In the genomic region with DNA sequence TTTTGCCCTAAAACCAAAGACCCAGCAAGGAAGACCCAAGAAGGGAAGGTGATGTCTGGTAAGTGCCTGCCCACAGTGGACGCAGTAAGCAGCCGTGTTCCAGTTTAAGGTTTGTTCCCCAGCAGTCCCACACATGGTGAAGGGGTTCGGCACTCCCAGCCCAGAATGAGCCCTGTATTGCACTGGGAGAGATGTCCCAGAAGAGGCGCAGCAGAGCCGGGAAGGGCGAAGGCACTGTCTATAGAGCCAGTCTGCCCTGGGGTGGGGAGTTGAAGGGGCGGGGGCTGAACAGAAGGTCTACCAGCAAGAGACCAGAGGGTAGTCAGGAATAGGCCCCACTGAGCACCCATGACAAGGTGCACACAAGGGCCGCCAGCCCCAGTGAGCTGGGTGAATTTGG, we compare ENCODE assay signal across 29 cellular contexts. TPM values are rescaled to one million over a fixed set of nuclear protein-coding genes. Genes with fewer than 3 reads are reported as not detected.
"Had no signal": no experiment of that assay in that cellular context is flagged by ENCODE, and none has a peak within 500 bp of the region (broad histone marks: within the 10 kb centered on the region; RNA-seq: fewer than 3 reads in every experiment).

No MANE protein-coding gene starts in this region.

- ATAC-seq: natural killer cell; stimulated activated naive CD8-positive, alpha-beta T cell treated with anti-CD3 and anti-CD28 coated beads, Interleukin-15, Interleukin-2, amounts not matched to agents 100 U/mL and 50 U/mL, for 24 hours had no signal

- H3K9me3 ChIP-seq: ascending aorta, gastrocnemius medialis, right atrium auricular region, spleen, testis, transverse colon had no signal

- H2AFZ ChIP-seq: hepatocyte, neural progenitor cell had no signal

- H3K9ac ChIP-seq: neural progenitor cell had no signal

- H3K36me3 Mint-ChIP-seq: activated CD4-positive, alpha-beta memory T cell treated with anti-CD3 and anti-CD28 coated beads for 36 hours; activated naive CD4-positive, alpha-beta T cell treated with anti-CD3 and anti-CD28 coated beads, Interleukin-2, amount 10 ng/mL, durations not matched to agents 7 days and 5 days; activated naive CD8-positive, alpha-beta T cell treated with anti-CD3 and anti-CD28 coated beads, Interleukin-2, amount 10 ng/mL, durations not matched to agents 7 days and 5 days; brain; natural killer cell; neural progenitor cell had no signal

- H3K79me2 ChIP-seq: hepatocyte had no signal

- H3K27ac Mint-ChIP-seq: activated CD4-positive, alpha-beta memory T cell treated with anti-CD3 and anti-CD28 coated beads for 36 hours; activated CD4-positive, alpha-beta T cell treated with anti-CD3 and anti-CD28 coated beads, Interleukin-2, amount 10 ng/mL, durations not matched to agents 24 days and 14 days; activated naive CD4-positive, alpha-beta T cell treated with anti-CD3 and anti-CD28 coated beads, Interleukin-2, amount 10 ng/mL, durations not matched to agents 7 days and 5 days; activated naive CD8-positive, alpha-beta T cell treated with anti-CD3 and anti-CD28 coated beads, Interleukin-2, amount 10 ng/mL, durations not matched to agents 7 days and 5 days; activated T-cell treated with anti-CD3 and anti-CD28 coated beads, Interleukin-2, amount 50 U/mL, for 24 hours; natural killer cell; neural progenitor cell had no signal

- DNase-seq: activated CD4-positive, alpha-beta memory T cell treated with anti-CD3 and anti-CD28 coated beads for 36 hours; activated CD4-positive, alpha-beta T cell treated with anti-CD3 and anti-CD28 coated beads, Interleukin-2, amount 10 ng/mL, durations not matched to agents 24 days and 14 days; activated CD4-positive, CD25-positive, alpha-beta regulatory T cell treated with anti-CD3 and anti-CD28 coated beads, Interleukin-2, amount 50 U/mL, for 72 hours; activated CD8-positive, alpha-beta memory T cell treated with anti-CD3 and anti-CD28 coated beads, Interleukin-2, amount 50 U/mL, for 48 hours; activated gamma-delta T cell; activated naive CD4-positive, alpha-beta T cell treated with anti-CD3 and anti-CD28 coated beads, Interleukin-2, amount 10 ng/mL, durations not matched to agents 7 days and 5 days; activated naive CD8-positive, alpha-beta T cell treated with anti-CD3 and anti-CD28 coated beads, Interleukin-2, amount 10 ng/mL, durations not matched to agents 7 days and 5 days; activated T-cell treated with anti-CD3 and anti-CD28 coated beads, Interleukin-2, amount 50 U/mL, for 24 hours; dorsolateral prefrontal cortex; effector memory CD4-positive, alpha-beta T cell; gastrocnemius medialis; glutamatergic neuron; left cardiac atrium; midbrain; natural killer cell; spleen; stimulated activated naive CD8-positive, alpha-beta T cell treated with anti-CD3 and anti-CD28 coated beads, Interleukin-15, Interleukin-2, amounts not matched to agents 100 U/mL and 50 U/mL, for 24 hours; T-helper 1 cell; testis; transverse colon; WERI-Rb-1 had no signal

- H3K36me3 ChIP-seq: ascending aorta, cardiac muscle cell, gastrocnemius medialis, neural progenitor cell, right atrium auricular region, spleen, transverse colon, WERI-Rb-1 had no signal

- H3K27ac ChIP-seq: ascending aorta, cardiac muscle cell, coronary artery, dorsolateral prefrontal cortex, gastrocnemius medialis, hepatocyte, neural progenitor cell, right atrium auricular region, spleen, testis, WERI-Rb-1 had no signal

- H3K4me3 ChIP-seq: ascending aorta, cardiac muscle cell, coronary artery, dorsolateral prefrontal cortex, gastrocnemius medialis, hepatocyte, neural progenitor cell, right atrium auricular region, spleen, testis, transverse colon had no signal

- H3K4me2 ChIP-seq: hepatocyte, neural progenitor cell had no signal

- H3K4me3 Mint-ChIP-seq: activated CD4-positive, alpha-beta memory T cell treated with anti-CD3 and anti-CD28 coated beads for 36 hours; activated CD4-positive, alpha-beta T cell treated with anti-CD3 and anti-CD28 coated beads, Interleukin-2, amount 10 ng/mL, durations not matched to agents 24 days and 14 days; activated naive CD4-positive, alpha-beta T cell treated with anti-CD3 and anti-CD28 coated beads, Interleukin-2, amount 10 ng/mL, durations not matched to agents 7 days and 5 days; activated naive CD8-positive, alpha-beta T cell treated with anti-CD3 and anti-CD28 coated beads, Interleukin-2, amount 10 ng/mL, durations not matched to agents 7 days and 5 days; activated T-cell treated with anti-CD3 and anti-CD28 coated beads, Interleukin-2, amount 50 U/mL, for 24 hours; brain; natural killer cell; neural progenitor cell had no signal

- H3K9me3 Mint-ChIP-seq: activated CD4-positive, alpha-beta memory T cell treated with anti-CD3 and anti-CD28 coated beads for 36 hours; activated CD4-positive, alpha-beta T cell treated with anti-CD3 and anti-CD28 coated beads, Interleukin-2, amount 10 ng/mL, durations not matched to agents 24 days and 14 days; activated naive CD4-positive, alpha-beta T cell treated with anti-CD3 and anti-CD28 coated beads, Interleukin-2, amount 10 ng/mL, durations not matched to agents 7 days and 5 days; activated naive CD8-positive, alpha-beta T cell treated with anti-CD3 and anti-CD28 coated beads, Interleukin-2, amount 10 ng/mL, durations not matched to agents 7 days and 5 days; activated T-cell treated with anti-CD3 and anti-CD28 coated beads, Interleukin-2, amount 50 U/mL, for 24 hours; natural killer cell; neural progenitor cell had no signal

- H3K27me3 ChIP-seq: ascending aorta, testis had no signal

RNA-seq across cellular contexts. Expression of gene TMEM158, which starts 6.4 kb away (rescaled TPM):
- total RNA-seq: activated CD4-positive, alpha-beta memory T cell treated with anti-CD3 and anti-CD28 coated beads for 36 hours; activated CD8-positive, alpha-beta memory T cell treated with anti-CD3 and anti-CD28 coated beads for 36 hours; activated naive CD8-positive, alpha-beta T cell treated with anti-CD3 and anti-CD28 coated beads, Interleukin-2, amount 10 ng/mL, durations not matched to agents 7 days and 5 days; ascending aorta; right atrium auricular region had no signal
